In the genomic region with DNA sequence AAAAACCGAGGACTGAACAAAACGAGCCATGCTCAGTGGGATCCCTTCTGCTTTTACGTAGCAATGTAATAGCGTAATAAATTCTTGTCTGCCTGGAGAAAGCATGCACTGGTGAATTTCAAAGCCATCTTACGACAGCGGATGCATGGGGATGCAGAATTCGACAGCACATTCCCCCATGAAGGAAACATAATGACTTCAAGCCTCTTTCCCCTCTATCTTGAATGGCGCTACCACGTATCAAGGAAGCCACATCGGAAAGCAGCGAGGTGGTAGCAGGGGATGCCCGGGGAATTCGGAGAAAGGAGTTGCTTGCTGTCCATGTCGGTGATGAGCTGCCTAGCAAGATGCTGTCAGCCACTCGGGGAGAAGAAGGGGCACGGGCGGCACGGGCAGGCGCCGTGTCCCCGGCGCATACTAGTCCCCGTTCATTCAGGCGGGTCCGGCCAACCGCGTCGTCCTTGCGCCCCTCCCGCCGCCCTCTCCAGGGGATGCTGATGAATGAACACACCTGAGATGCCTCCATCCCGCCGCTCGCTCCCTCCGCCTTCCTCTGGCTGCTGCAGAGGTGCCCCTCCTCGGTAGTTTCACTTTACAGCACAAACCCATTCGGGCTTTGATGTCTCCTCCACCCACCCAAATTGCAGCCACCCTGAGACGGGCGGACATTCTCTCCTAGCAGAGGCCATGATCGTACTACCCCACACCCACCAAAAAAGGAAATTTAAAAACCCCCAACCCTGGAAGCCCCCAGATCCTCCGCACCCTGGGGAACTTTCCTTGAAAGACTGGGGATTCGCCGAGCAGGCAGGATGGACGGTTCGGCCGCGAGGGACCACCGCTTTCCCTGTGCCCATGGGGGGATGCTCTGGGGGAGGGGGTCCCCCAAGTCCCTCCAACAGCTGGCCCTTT, we compare ENCODE assay signal across 1 cellular context.
TF ChIP-seq lines count a peak whose summit lies in the region.

No MANE protein-coding gene starts in this region.

TF ChIP-seq in H1, 55 proteins besides CTCF, POLR2A, EP300 and RAD21:
- TF ChIP-seq MAX (IDR thresholded peaks at IDR 0.05) (no peak), BCL11A (IDR thresholded peaks at IDR 0.05; ENCODE audit: low read depth in 2 of 2, low read length in 2 of 2) (no peak), TAF1 (IDR thresholded peaks at IDR 0.05; ENCODE audit: low read depth, low read length) (no peak), CHD2 (IDR thresholded peaks at IDR 0.05; ENCODE audit: low read length) (no peak), JUN (IDR thresholded peaks at IDR 0.05; ENCODE audit: low read depth, low read length) (no peak), TAF7 (optimal IDR thresholded peaks at IDR 0.05; ENCODE audit: borderline replicate concordance, low read depth, low read length) (peak; percentile 16), RFX5 (IDR thresholded peaks at IDR 0.05; ENCODE audit: borderline replicate concordance, low read depth, low read length) (no peak), NRF1 (IDR thresholded peaks at IDR 0.05; ENCODE audit: low read depth, low read length) (no peak), SIN3A (conservative IDR thresholded peaks at IDR 0.05 in 1 of 2, IDR thresholded peaks at IDR 0.05 in 1 of 2; ENCODE audit: low read depth in 1 of 2, low read length in 2 of 2) (peak in 1 of 2 experiments; percentile 28; a peak in 1 of 4 replicates), POLR2AphosphoS5 (IDR thresholded peaks at IDR 0.05; ENCODE audit: low read depth, low read length) (no peak), SUZ12 (IDR thresholded peaks at IDR 0.05; ENCODE audit: low read length) (0 out of 2 replicates have a peak, but pooled peaks have one; percentile 19), RXRA (IDR thresholded peaks at IDR 0.05; ENCODE audit: insufficient read depth, low read depth, low read length) (no peak), ZNF274 (IDR thresholded peaks at IDR 0.05; ENCODE audit: borderline replicate concordance, extremely low read depth, low read length) (no peak), TCF12 (IDR thresholded peaks at IDR 0.05; ENCODE audit: low read depth, low read length) (no peak), CREB1 (IDR thresholded peaks at IDR 0.05) (no peak), SAP30 (IDR thresholded peaks at IDR 0.05; ENCODE audit: insufficient read depth, insufficient replicate concordance, low read length) (peak; percentile 5), PHF8 (conservative IDR thresholded peaks at IDR 0.05; ENCODE audit: low read depth, low read length) (no peak; the same call in 1 of the 2 replicates), POU5F1 (IDR thresholded peaks at IDR 0.05; ENCODE audit: low read depth, low read length) (no peak), JUND (IDR thresholded peaks at IDR 0.05; ENCODE audit: low read length) (no peak), KDM5A (IDR thresholded peaks at IDR 0.05; ENCODE audit: low read length) (no peak), CTBP2 (IDR thresholded peaks at IDR 0.05; ENCODE audit: borderline replicate concordance, insufficient read depth, insufficient read length, low read length) (no peak), RBBP5 (IDR thresholded peaks at IDR 0.05; ENCODE audit: borderline replicate concordance, low read depth, low read length) (0 out of 2 replicates have a peak, but pooled peaks have one; percentile 64)
- TF ChIP-seq, protein P1, sequence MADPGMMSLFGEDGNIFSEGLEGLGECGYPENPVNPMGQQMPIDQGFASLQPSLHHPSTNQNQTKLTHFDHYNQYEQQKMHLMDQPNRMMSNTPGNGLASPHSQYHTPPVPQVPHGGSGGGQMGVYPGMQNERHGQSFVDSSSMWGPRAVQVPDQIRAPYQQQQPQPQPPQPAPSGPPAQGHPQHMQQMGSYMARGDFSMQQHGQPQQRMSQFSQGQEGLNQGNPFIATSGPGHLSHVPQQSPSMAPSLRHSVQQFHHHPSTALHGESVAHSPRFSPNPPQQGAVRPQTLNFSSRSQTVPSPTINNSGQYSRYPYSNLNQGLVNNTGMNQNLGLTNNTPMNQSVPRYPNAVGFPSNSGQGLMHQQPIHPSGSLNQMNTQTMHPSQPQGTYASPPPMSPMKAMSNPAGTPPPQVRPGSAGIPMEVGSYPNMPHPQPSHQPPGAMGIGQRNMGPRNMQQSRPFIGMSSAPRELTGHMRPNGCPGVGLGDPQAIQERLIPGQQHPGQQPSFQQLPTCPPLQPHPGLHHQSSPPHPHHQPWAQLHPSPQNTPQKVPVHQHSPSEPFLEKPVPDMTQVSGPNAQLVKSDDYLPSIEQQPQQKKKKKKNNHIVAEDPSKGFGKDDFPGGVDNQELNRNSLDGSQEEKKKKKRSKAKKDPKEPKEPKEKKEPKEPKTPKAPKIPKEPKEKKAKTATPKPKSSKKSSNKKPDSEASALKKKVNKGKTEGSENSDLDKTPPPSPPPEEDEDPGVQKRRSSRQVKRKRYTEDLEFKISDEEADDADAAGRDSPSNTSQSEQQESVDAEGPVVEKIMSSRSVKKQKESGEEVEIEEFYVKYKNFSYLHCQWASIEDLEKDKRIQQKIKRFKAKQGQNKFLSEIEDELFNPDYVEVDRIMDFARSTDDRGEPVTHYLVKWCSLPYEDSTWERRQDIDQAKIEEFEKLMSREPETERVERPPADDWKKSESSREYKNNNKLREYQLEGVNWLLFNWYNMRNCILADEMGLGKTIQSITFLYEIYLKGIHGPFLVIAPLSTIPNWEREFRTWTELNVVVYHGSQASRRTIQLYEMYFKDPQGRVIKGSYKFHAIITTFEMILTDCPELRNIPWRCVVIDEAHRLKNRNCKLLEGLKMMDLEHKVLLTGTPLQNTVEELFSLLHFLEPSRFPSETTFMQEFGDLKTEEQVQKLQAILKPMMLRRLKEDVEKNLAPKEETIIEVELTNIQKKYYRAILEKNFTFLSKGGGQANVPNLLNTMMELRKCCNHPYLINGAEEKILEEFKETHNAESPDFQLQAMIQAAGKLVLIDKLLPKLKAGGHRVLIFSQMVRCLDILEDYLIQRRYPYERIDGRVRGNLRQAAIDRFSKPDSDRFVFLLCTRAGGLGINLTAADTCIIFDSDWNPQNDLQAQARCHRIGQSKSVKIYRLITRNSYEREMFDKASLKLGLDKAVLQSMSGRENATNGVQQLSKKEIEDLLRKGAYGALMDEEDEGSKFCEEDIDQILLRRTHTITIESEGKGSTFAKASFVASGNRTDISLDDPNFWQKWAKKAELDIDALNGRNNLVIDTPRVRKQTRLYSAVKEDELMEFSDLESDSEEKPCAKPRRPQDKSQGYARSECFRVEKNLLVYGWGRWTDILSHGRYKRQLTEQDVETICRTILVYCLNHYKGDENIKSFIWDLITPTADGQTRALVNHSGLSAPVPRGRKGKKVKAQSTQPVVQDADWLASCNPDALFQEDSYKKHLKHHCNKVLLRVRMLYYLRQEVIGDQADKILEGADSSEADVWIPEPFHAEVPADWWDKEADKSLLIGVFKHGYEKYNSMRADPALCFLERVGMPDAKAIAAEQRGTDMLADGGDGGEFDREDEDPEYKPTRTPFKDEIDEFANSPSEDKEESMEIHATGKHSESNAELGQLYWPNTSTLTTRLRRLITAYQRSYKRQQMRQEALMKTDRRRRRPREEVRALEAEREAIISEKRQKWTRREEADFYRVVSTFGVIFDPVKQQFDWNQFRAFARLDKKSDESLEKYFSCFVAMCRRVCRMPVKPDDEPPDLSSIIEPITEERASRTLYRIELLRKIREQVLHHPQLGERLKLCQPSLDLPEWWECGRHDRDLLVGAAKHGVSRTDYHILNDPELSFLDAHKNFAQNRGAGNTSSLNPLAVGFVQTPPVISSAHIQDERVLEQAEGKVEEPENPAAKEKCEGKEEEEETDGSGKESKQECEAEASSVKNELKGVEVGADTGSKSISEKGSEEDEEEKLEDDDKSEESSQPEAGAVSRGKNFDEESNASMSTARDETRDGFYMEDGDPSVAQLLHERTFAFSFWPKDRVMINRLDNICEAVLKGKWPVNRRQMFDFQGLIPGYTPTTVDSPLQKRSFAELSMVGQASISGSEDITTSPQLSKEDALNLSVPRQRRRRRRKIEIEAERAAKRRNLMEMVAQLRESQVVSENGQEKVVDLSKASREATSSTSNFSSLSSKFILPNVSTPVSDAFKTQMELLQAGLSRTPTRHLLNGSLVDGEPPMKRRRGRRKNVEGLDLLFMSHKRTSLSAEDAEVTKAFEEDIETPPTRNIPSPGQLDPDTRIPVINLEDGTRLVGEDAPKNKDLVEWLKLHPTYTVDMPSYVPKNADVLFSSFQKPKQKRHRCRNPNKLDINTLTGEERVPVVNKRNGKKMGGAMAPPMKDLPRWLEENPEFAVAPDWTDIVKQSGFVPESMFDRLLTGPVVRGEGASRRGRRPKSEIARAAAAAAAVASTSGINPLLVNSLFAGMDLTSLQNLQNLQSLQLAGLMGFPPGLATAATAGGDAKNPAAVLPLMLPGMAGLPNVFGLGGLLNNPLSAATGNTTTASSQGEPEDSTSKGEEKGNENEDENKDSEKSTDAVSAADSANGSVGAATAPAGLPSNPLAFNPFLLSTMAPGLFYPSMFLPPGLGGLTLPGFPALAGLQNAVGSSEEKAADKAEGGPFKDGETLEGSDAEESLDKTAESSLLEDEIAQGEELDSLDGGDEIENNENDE (IDR thresholded peaks at IDR 0.05; ENCODE audit: insufficient replicate concordance, low read length), result no peak
- TF ChIP-seq, protein P2, sequence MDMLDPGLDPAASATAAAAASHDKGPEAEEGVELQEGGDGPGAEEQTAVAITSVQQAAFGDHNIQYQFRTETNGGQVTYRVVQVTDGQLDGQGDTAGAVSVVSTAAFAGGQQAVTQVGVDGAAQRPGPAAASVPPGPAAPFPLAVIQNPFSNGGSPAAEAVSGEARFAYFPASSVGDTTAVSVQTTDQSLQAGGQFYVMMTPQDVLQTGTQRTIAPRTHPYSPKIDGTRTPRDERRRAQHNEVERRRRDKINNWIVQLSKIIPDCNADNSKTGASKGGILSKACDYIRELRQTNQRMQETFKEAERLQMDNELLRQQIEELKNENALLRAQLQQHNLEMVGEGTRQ (IDR thresholded peaks at IDR 0.05; ENCODE audit: low read length), result no peak
